9 cellular contexts compared by ENCODE assay signal in genomic region chr10:102135956-102136526, GRCh38. TPM values are rescaled to one million over a fixed set of nuclear protein-coding genes. Genes with fewer than 3 reads are reported as not detected.
DNase-seq lines count a peak whose midpoint lies in the region; ATAC-seq and TF ChIP-seq lines count a peak whose summit lies in the region.
"Had no signal": no experiment of that assay in that cellular context is flagged by ENCODE, and none has a peak within 500 bp of the region (broad histone marks: within the 10 kb centered on the region; RNA-seq: fewer than 3 reads in every experiment).

No MANE protein-coding gene starts in this region.

- no peaks in the 10 kb centered on the region for H3K9me3 ChIP-seq in Loucy (ENCODE audit: insufficient read depth, low read depth, low read length)
- no peaks in the 10 kb centered on the region for H3K9me3 ChIP-seq in neural progenitor cell (ENCODE audit: low read depth)
- H3K9me3 ChIP-seq in Karpas-422 (ENCODE audit: low read length), result no peaks in the 10 kb centered on the region
- H3K9me3 ChIP-seq: psoas muscle had no signal

- H3K27ac ChIP-seq in neural progenitor cell (no peak overlapping the region), Karpas-422 (ENCODE audit: low read length) (no peak overlapping the region)
- H3K27ac ChIP-seq: psoas muscle had no signal

- no peaks in the 10 kb centered on the region for H3K27me3 Mint-ChIP-seq in T-helper 1 cell treated with Interleukin-12 subunit alpha and Interleukin-12 subunit beta and Interleukin-4 antibody, amounts not matched to agents 30 μg/mL and 1 μg/mL, for 36 hours (ENCODE audit: low read depth)
- no peaks in the 10 kb centered on the region for H3K27me3 Mint-ChIP-seq in activated CD8-positive, alpha-beta T cell treated with anti-CD3 and anti-CD28 coated beads for 36 hours
- peaks cover 10% of the 10 kb centered on the region for H3K27me3 Mint-ChIP-seq in neural progenitor cell (ENCODE audit: insufficient read depth, low read depth)

- H3K27me3 ChIP-seq in Loucy (ENCODE audit: insufficient read depth, low read length, poor library complexity, severe bottlenecking) (no peaks in the 10 kb centered on the region), neural progenitor cell (no peaks in the 10 kb centered on the region), Karpas-422 (ENCODE audit: low read length) (no peaks in the 10 kb centered on the region)

- no peak for ATAC-seq in activated CD8-positive, alpha-beta T cell treated with anti-CD3 and anti-CD28 coated beads for 36 hours
- ATAC-seq: psoas muscle had no signal

- peaks cover 71% of the 10 kb centered on the region for H3K79me2 ChIP-seq in Loucy (ENCODE audit: insufficient read depth, low read length)
- H3K79me2 ChIP-seq in neural progenitor cell (ENCODE audit: low read depth), result peaks cover 75% of the 10 kb centered on the region
- H3K79me2 ChIP-seq in Karpas-422 (ENCODE audit: low read length), result peaks cover 61% of the 10 kb centered on the region

- H3K9ac ChIP-seq in Loucy (ENCODE audit: low read depth, low read length, poor library complexity, severe bottlenecking) (peak overlapping the region; percentile 83), neural progenitor cell (no peak overlapping the region), Karpas-422 (ENCODE audit: low read length) (no peak overlapping the region)

- H3K4me1 ChIP-seq in Loucy (ENCODE audit: insufficient read depth, low read length, poor library complexity, severe bottlenecking) (peaks cover 31% of the 10 kb centered on the region), neural progenitor cell (peaks cover 16% of the 10 kb centered on the region), Karpas-422 (ENCODE audit: low read length) (peaks cover 17% of the 10 kb centered on the region)

- CTCF ChIA-PET in activated CD8-positive, alpha-beta T cell treated with anti-CD3 and anti-CD28 coated beads for 36 hours (lab: Charles Lee), result interaction anchor here (0.6 to 1.6 kb wide), 4 partner anchors 9 to 16 kb away, joined by 3 to 7 read pairs (median 4); partner anchors contain the start of gene NOLC1

- H3K4me3 Mint-ChIP-seq in T-helper 1 cell treated with Interleukin-12 subunit alpha and Interleukin-12 subunit beta and Interleukin-4 antibody, amounts not matched to agents 30 μg/mL and 1 μg/mL, for 36 hours, result peak overlapping the region; percentile 1
- peak overlapping the region; percentile 61 for H3K4me3 Mint-ChIP-seq in activated CD8-positive, alpha-beta T cell treated with anti-CD3 and anti-CD28 coated beads for 36 hours
- H3K4me3 Mint-ChIP-seq in neural progenitor cell, result peak overlapping the region; percentile 1

- POLR2A ChIA-PET in activated CD8-positive, alpha-beta T cell treated with anti-CD3 and anti-CD28 coated beads for 36 hours (lab: Charles Lee), result interaction anchor here (1.0 to 11.0 kb wide), 7 partner anchors 13 to 277 kb away, joined by 3 to 250 read pairs (median 4); partner anchors contain the start of genes LDB1 and NOLC1

- peak overlapping the region; percentile 37 for H3K27ac Mint-ChIP-seq in T-helper 1 cell treated with Interleukin-12 subunit alpha and Interleukin-12 subunit beta and Interleukin-4 antibody, amounts not matched to agents 30 μg/mL and 1 μg/mL, for 36 hours
- H3K27ac Mint-ChIP-seq in activated CD8-positive, alpha-beta T cell treated with anti-CD3 and anti-CD28 coated beads for 36 hours, result peak overlapping the region; percentile 72
- peak overlapping the region; percentile 47 for H3K27ac Mint-ChIP-seq in neural progenitor cell

- H3K4me1 Mint-ChIP-seq in T-helper 1 cell treated with Interleukin-12 subunit alpha and Interleukin-12 subunit beta and Interleukin-4 antibody, amounts not matched to agents 30 μg/mL and 1 μg/mL, for 36 hours (ENCODE audit: low read depth), result peaks cover 32% of the 10 kb centered on the region
- H3K4me1 Mint-ChIP-seq in activated CD8-positive, alpha-beta T cell treated with anti-CD3 and anti-CD28 coated beads for 36 hours (ENCODE audit: low read depth), result peaks cover 38% of the 10 kb centered on the region
- H3K4me1 Mint-ChIP-seq in neural progenitor cell, result peaks cover 23% of the 10 kb centered on the region

- H3K4me2 ChIP-seq in Loucy (ENCODE audit: low read depth, low read length, poor library complexity, severe bottlenecking) (peak overlapping the region; percentile 94), neural progenitor cell (peak overlapping the region; percentile 2), Karpas-422 (ENCODE audit: low read depth, low read length, poor library complexity, severe bottlenecking) (no peak overlapping the region)

- H2AFZ ChIP-seq in Loucy (ENCODE audit: low read length), result no peak overlapping the region
- no peak overlapping the region for H2AFZ ChIP-seq in neural progenitor cell (replicated peaks)
- H2AFZ ChIP-seq in Karpas-422 (ENCODE audit: low read length), result no peak overlapping the region

- H3K9me3 Mint-ChIP-seq in T-helper 1 cell treated with Interleukin-12 subunit alpha and Interleukin-12 subunit beta and Interleukin-4 antibody, amounts not matched to agents 30 μg/mL and 1 μg/mL, for 36 hours, result no peaks in the 10 kb centered on the region
- no peaks in the 10 kb centered on the region for H3K9me3 Mint-ChIP-seq in activated CD8-positive, alpha-beta T cell treated with anti-CD3 and anti-CD28 coated beads for 36 hours
- H3K9me3 Mint-ChIP-seq in neural progenitor cell, result no peaks in the 10 kb centered on the region

- intact Hi-C loops in activated CD8-positive, alpha-beta T cell treated with anti-CD3 and anti-CD28 coated beads for 36 hours (cut with micrococcal nuclease), result no loop called here

- H4K20me1 ChIP-seq in Loucy (ENCODE audit: insufficient read depth, low read length, poor library complexity, severe bottlenecking) (peaks cover 50% of the 10 kb centered on the region), neural progenitor cell (ENCODE audit: low read depth) (peaks cover 66% of the 10 kb centered on the region), Karpas-422 (ENCODE audit: insufficient read depth, low read depth, low read length) (no peaks in the 10 kb centered on the region; the same call in 1 of the 2 replicates)

- H3K9me2 ChIP-seq in Loucy (replicated peaks; ENCODE audit: low read depth, low read length) (no peaks in the 10 kb centered on the region), Karpas-422 (replicated peaks; ENCODE audit: insufficient read depth, low read length) (no peaks in the 10 kb centered on the region)

- H3K36me3 Mint-ChIP-seq in T-helper 1 cell treated with Interleukin-12 subunit alpha and Interleukin-12 subunit beta and Interleukin-4 antibody, amounts not matched to agents 30 μg/mL and 1 μg/mL, for 36 hours (ENCODE audit: low read depth), result peaks cover 33% of the 10 kb centered on the region
- H3K36me3 Mint-ChIP-seq in activated CD8-positive, alpha-beta T cell treated with anti-CD3 and anti-CD28 coated beads for 36 hours (ENCODE audit: low read depth), result peaks cover 62% of the 10 kb centered on the region
- peaks cover 27% of the 10 kb centered on the region for H3K36me3 Mint-ChIP-seq in neural progenitor cell

- no peaks in the 10 kb centered on the region for H3F3A ChIP-seq in Loucy (ENCODE audit: low read depth)
- peaks cover 4% of the 10 kb centered on the region for H3F3A ChIP-seq in neural progenitor cell (ENCODE audit: low read depth)

- DNase-seq in T-helper 1 cell (no peak), neural progenitor cell (ENCODE audit: low spot score) (no peak), Karpas-422 (no peak), SKM-1 (lab: John Stamatoyannopoulos, UW; ENCODE audit: unreplicated experiment) (no peak), GM19240 (ENCODE audit: insufficient read length, low spot score) (no peak)
- no peak for DNase-seq in activated CD8-positive, alpha-beta T cell treated with anti-CD3 and anti-CD28 coated beads for 36 hours
- DNase-seq: psoas muscle had no signal

- TF ChIP-seq CTCF in Loucy (conservative IDR thresholded peaks at IDR 0.05; ENCODE audit: low read length), result no peak
- no peak for TF ChIP-seq CTCF in activated CD8-positive, alpha-beta T cell treated with anti-CD3 and anti-CD28 coated beads for 36 hours (IDR thresholded peaks at IDR 0.05)
- no peak for TF ChIP-seq CTCF in neural progenitor cell (IDR thresholded peaks at IDR 0.05)

- H3K4me3 ChIP-seq in Loucy (ENCODE audit: low read length, poor library complexity, severe bottlenecking) (peak overlapping the region; percentile 52), neural progenitor cell (no peak overlapping the region), Karpas-422 (ENCODE audit: low read length) (no peak overlapping the region)
- H3K4me3 ChIP-seq: psoas muscle had no signal

- H3K36me3 ChIP-seq in Loucy (ENCODE audit: insufficient read depth, low read length) (peaks cover 34% of the 10 kb centered on the region; the same call in 1 of the 2 replicates), neural progenitor cell (no peaks in the 10 kb centered on the region), Karpas-422 (ENCODE audit: insufficient read depth, low read length) (no peaks in the 10 kb centered on the region; the same call in 1 of the 2 replicates)

RNA-seq across cellular contexts. Expression of gene PPRC1, which starts 3.2 kb away (rescaled TPM):
- 10 to 100 TPM; 68.6 to 72.2 TPM for total RNA-seq in activated CD8-positive, alpha-beta T cell treated with anti-CD3 and anti-CD28 coated beads for 36 hours
- 11.7 and 15.4 TPM in 2 replicates for total RNA-seq in neural progenitor cell (ENCODE audit: low replicate concordance)
- total RNA-seq in Karpas-422 (2014; rRNA removed; shearing (Covaris generic); ENCODE audit: low replicate concordance), result 8.6 and 10.2 TPM in 2 replicates

RNA-seq across cellular contexts. Expression of gene LDB1, which starts 15.9 kb away (rescaled TPM):
- 10 to 100 TPM; 68.5 to 70.9 TPM for total RNA-seq in activated CD8-positive, alpha-beta T cell treated with anti-CD3 and anti-CD28 coated beads for 36 hours
- total RNA-seq in neural progenitor cell (ENCODE audit: low replicate concordance), result 46.4 and 79.2 TPM in 2 replicates
- 24.7 and 34.5 TPM in 2 replicates for total RNA-seq in Karpas-422 (2014; rRNA removed; shearing (Covaris generic); ENCODE audit: low replicate concordance)

RNA-seq across cellular contexts. Expression of gene NOLC1, which starts 16.1 kb away (rescaled TPM):
- total RNA-seq in activated CD8-positive, alpha-beta T cell treated with anti-CD3 and anti-CD28 coated beads for 36 hours, result 100 to 1,000 TPM; 210 to 215 TPM
- total RNA-seq in neural progenitor cell (ENCODE audit: low replicate concordance), result 74.7 and 80.6 TPM in 2 replicates
- 22.6 and 37.6 TPM in 2 replicates for total RNA-seq in Karpas-422 (2014; rRNA removed; shearing (Covaris generic); ENCODE audit: low replicate concordance)

Comparison
In these comparisons a context has a peak if more than half of its experiments do, and no peak if none do; other contexts are left out.
1. H3K4me3 Mint-ChIP-seq: peak in every context shown above with its lines; median percentile 61 in activated CD8-positive, alpha-beta T cell treated with anti-CD3 and anti-CD28 coated beads for 36 hours; 1 in T-helper 1 cell treated with Interleukin-12 subunit alpha and Interleukin-12 subunit beta and Interleukin-4 antibody, amounts not matched to agents 30 μg/mL and 1 μg/mL, for 36 hours; 1 in neural progenitor cell.